Comparison of ENCODE assay signal across 28 cellular contexts in genomic region chr12:116248433-116248832, GRCh38.
"Had no signal": no experiment of that assay in that cellular context is flagged by ENCODE, and none has a peak within 500 bp of the region (broad histone marks: within the 10 kb centered on the region; RNA-seq: fewer than 3 reads in every experiment).

No MANE protein-coding gene starts in this region.

- H3K27ac Mint-ChIP-seq: activated CD4-positive, alpha-beta T cell treated with anti-CD3 and anti-CD28 coated beads, Interleukin-2, amount 10 ng/mL, durations not matched to agents 24 days and 14 days; activated CD8-positive, alpha-beta memory T cell treated with anti-CD3 and anti-CD28 coated beads, Interleukin-2, amount 10 ng/mL, durations not matched to agents 7 days and 5 days; activated CD8-positive, alpha-beta T cell treated with anti-CD3 and anti-CD28 coated beads for 36 hours; activated naive CD8-positive, alpha-beta T cell; activated T-helper 2 cell treated with anti-CD3 and anti-CD28 coated beads, Interferon-gamma antibody, Interleukin-2, Interleukin-4, amounts not matched to agents 10 μg/mL and 5 μg/mL and 100 μg/mL, durations not matched to agents 14 hours and 24 hours and 36 hours; T-cell; T-helper 2 cell treated with Interferon-gamma antibody and Interleukin-4, amounts not matched to agents 5 μg/mL and 100 μg/mL, for 36 hours had no signal

- H3K36me3 ChIP-seq: adrenal gland, ascending aorta, brain microvascular endothelial cell, left ventricle myocardium inferior, pancreas, upper lobe of left lung had no signal

- H3K4me2 ChIP-seq: hepatocyte had no signal

- H3K9me3 ChIP-seq: adrenal gland, testis, upper lobe of left lung had no signal

- ATAC-seq: activated CD4-positive, CD25-positive, alpha-beta regulatory T cell treated with anti-CD3 and anti-CD28 coated beads, Interleukin-2, amount 50 U/mL, for 24 hours; activated CD8-positive, alpha-beta memory T cell treated with anti-CD3 and anti-CD28 coated beads, Interleukin-2, amount 10 ng/mL, durations not matched to agents 7 days and 5 days; activated CD8-positive, alpha-beta T cell treated with anti-CD3 and anti-CD28 coated beads for 36 hours; naive thymus-derived CD4-positive, alpha-beta T cell; sciatic nerve; T-cell had no signal

- H3K27ac ChIP-seq: ascending aorta, brain microvascular endothelial cell, hepatocyte, pancreas, testis, upper lobe of left lung, VCaP had no signal

- H3K4me3 Mint-ChIP-seq: activated CD4-positive, alpha-beta T cell treated with anti-CD3 and anti-CD28 coated beads, Interleukin-2, amount 10 ng/mL, durations not matched to agents 24 days and 14 days; activated CD8-positive, alpha-beta memory T cell treated with anti-CD3 and anti-CD28 coated beads, Interleukin-2, amount 10 ng/mL, durations not matched to agents 7 days and 5 days; activated CD8-positive, alpha-beta T cell treated with anti-CD3 and anti-CD28 coated beads for 36 hours; activated naive CD8-positive, alpha-beta T cell; T-helper 2 cell treated with Interferon-gamma antibody and Interleukin-4, amounts not matched to agents 5 μg/mL and 100 μg/mL, for 36 hours had no signal

- H3K27me3 ChIP-seq: adrenal gland, ascending aorta, brain microvascular endothelial cell, hepatocyte, pancreas, testis, upper lobe of left lung had no signal

- H3K27me3 Mint-ChIP-seq: activated CD4-positive, alpha-beta T cell treated with anti-CD3 and anti-CD28 coated beads, Interleukin-2, amount 10 ng/mL, durations not matched to agents 24 days and 14 days; activated CD8-positive, alpha-beta memory T cell treated with anti-CD3 and anti-CD28 coated beads, Interleukin-2, amount 10 ng/mL, durations not matched to agents 7 days and 5 days; activated CD8-positive, alpha-beta T cell treated with anti-CD3 and anti-CD28 coated beads for 36 hours; activated naive CD8-positive, alpha-beta T cell; naive thymus-derived CD4-positive, alpha-beta T cell; T-cell had no signal

- DNase-seq: activated CD4-positive, alpha-beta T cell treated with anti-CD3 and anti-CD28 coated beads, Interleukin-2, amount 10 ng/mL, durations not matched to agents 24 days and 14 days; activated CD8-positive, alpha-beta memory T cell treated with anti-CD3 and anti-CD28 coated beads, Interleukin-2, amount 10 ng/mL, durations not matched to agents 7 days and 5 days; activated CD8-positive, alpha-beta T cell treated with anti-CD3 and anti-CD28 coated beads for 36 hours; activated naive CD4-positive, alpha-beta T cell; activated T-cell treated with anti-CD3 and anti-CD28 coated beads for 4 hours; adrenal gland; brain microvascular endothelial cell; central memory CD4-positive, alpha-beta T cell; dermis blood vessel endothelial cell; effector memory CD4-positive, alpha-beta T cell; immature natural killer cell; kidney glomerular epithelial cell; left ventricle myocardium inferior; naive thymus-derived CD4-positive, alpha-beta T cell; pancreas; stimulated activated CD4-positive, alpha-beta T cell treated with anti-CD3 and anti-CD28 coated beads, Interleukin-2, amount 100 ng/mL, for 48 hours; stimulated activated naive CD4-positive, alpha-beta T cell; T-cell; testis; upper lobe of left lung had no signal

- H2AFZ ChIP-seq: hepatocyte had no signal

- H3K4me3 ChIP-seq: adrenal gland, ascending aorta, hepatocyte, left ventricle myocardium inferior, pancreas, testis, upper lobe of left lung had no signal

- FAIRE-seq: pancreas had no signal
